ENCODE assay signal across 13 cellular contexts in genomic region chr9:134800791-134801339, GRCh38.
DNase-seq lines count a peak whose midpoint lies in the region; ATAC-seq and TF ChIP-seq lines count a peak whose summit lies in the region.
"Had no signal": no experiment of that assay in that cellular context is flagged by ENCODE, and none has a peak within 500 bp of the region (broad histone marks: within the 10 kb centered on the region; RNA-seq: fewer than 3 reads in every experiment).

No MANE protein-coding gene starts in this region.

- H2BK120ac ChIP-seq in trophoblast cell (ENCODE audit: insufficient read depth, low read length, poor library complexity) = no peak overlapping the region

- no peak overlapping the region for H3K18ac ChIP-seq in trophoblast cell (ENCODE audit: low read length)

- no peak for TF ChIP-seq CTCF in BE2C (IDR thresholded peaks at IDR 0.05; ENCODE audit: low read depth, low read length)
- no peak for TF ChIP-seq CTCF in WERI-Rb-1 (IDR thresholded peaks at IDR 0.05; ENCODE audit: low read depth, low read length)
- TF ChIP-seq CTCF in heart left ventricle (IDR thresholded peaks at IDR 0.05) = no peak
- no peak for TF ChIP-seq CTCF in suprapubic skin (IDR thresholded peaks at IDR 0.05)

- no peak overlapping the region for H2BK12ac ChIP-seq in trophoblast cell (ENCODE audit: low read length)

- H3K4ac ChIP-seq in trophoblast cell (ENCODE audit: low read depth, low read length) = no peak overlapping the region

- H3K79me1 ChIP-seq in trophoblast cell (ENCODE audit: low read length) = no peaks in the 10 kb centered on the region

- H4K12ac ChIP-seq in trophoblast cell (ENCODE audit: low read depth, low read length) = no peak overlapping the region

- peak; percentile 74 to 88 (median 76) for ATAC-seq in heart left ventricle
- ATAC-seq in GM21390 (IDR thresholded peaks at IDR 0.05; ENCODE audit: unreplicated experiment) = no peak
- ATAC-seq in GM18519 (IDR thresholded peaks at IDR 0.05; ENCODE audit: low FRiP score, unreplicated experiment) = no peak
- ATAC-seq: lower lobe of right lung, T-cell had no signal

- H3K36me3 ChIP-seq in BE2C (no peaks in the 10 kb centered on the region), WERI-Rb-1 (no peaks in the 10 kb centered on the region), heart left ventricle (peaks cover 0 to 80% (median 10%) of the 10 kb centered on the region in 9 donors), trophoblast cell (ENCODE audit: control insufficient read depth in 1 of 2, insufficient read depth in 2 of 2, low read length in 2 of 2) (peaks cover 86 to 88% of the 10 kb centered on the region in 2 experiments), suprapubic skin (peaks cover 23% of the 10 kb centered on the region)

- no peak overlapping the region for H4K91ac ChIP-seq in trophoblast cell (ENCODE audit: low read depth, low read length)

- H4K8ac ChIP-seq in trophoblast cell (ENCODE audit: low read depth, low read length) = no peak overlapping the region

- H3K14ac ChIP-seq in trophoblast cell (ENCODE audit: low read length) = no peak overlapping the region

- no peak overlapping the region for H2AFZ ChIP-seq in trophoblast cell (ENCODE audit: insufficient read depth, low read length, poor library complexity)

- H3K27ac ChIP-seq in WERI-Rb-1 (peak overlapping the region; percentile 88), heart left ventricle (peak overlapping the region in 7 of 12 donors; percentile 4 to 58 (median 37)), trophoblast cell (ENCODE audit: low read depth, low read length) (no peak overlapping the region), suprapubic skin (no peak overlapping the region)
- H3K27ac ChIP-seq: BLaER1 treated with 17β-estradiol and CSF1 and Interleukin-3, amounts not matched to agents 10 nM and 100 nM; lower lobe of right lung had no signal

- no peak overlapping the region for H3K4me2 ChIP-seq in trophoblast cell (ENCODE audit: low read length)

- TF ChIP-seq EP300 in suprapubic skin (IDR thresholded peaks at IDR 0.05) = no peak

- no peak overlapping the region for H3K23ac ChIP-seq in trophoblast cell (ENCODE audit: low read length)

- H3K27me3 ChIP-seq in BE2C (no peaks in the 10 kb centered on the region), WERI-Rb-1 (ENCODE audit: insufficient read depth, low read depth, severe bottlenecking) (no peaks in the 10 kb centered on the region), heart left ventricle (no peaks in the 10 kb centered on the region), trophoblast cell (ENCODE audit: insufficient read depth, low read length) (no peaks in the 10 kb centered on the region), suprapubic skin (no peaks in the 10 kb centered on the region)

- WGBS in heart left ventricle, 4 donors = 50 to 62% (median 59%) methylated on average over 25 of the region's 25 CpGs
- no CpG with 5 or more reads among the region's 25 CpGs for WGBS in trophoblast cell (ENCODE audit: extremely low coverage, insufficient coverage, insufficient read length)
- WGBS in suprapubic skin = 78% methylated on average over 25 of the region's 25 CpGs

- no peaks in the 10 kb centered on the region for H3K79me2 ChIP-seq in trophoblast cell (ENCODE audit: control insufficient read depth, insufficient read depth, low read length, poor library complexity)

- peaks cover 6% of the 10 kb centered on the region for H3K4me1 ChIP-seq in BE2C
- peaks cover 0 to 8% (median 0%) of the 10 kb centered on the region in 12 donors for H3K4me1 ChIP-seq in heart left ventricle
- H3K4me1 ChIP-seq in trophoblast cell (ENCODE audit: control insufficient read depth in 1 of 2, insufficient read depth in 2 of 2, low read length in 2 of 2) = no peaks in the 10 kb centered on the region
- no peaks in the 10 kb centered on the region for H3K4me1 ChIP-seq in suprapubic skin
- H3K4me1 ChIP-seq: lower lobe of right lung had no signal

- no peak overlapping the region for H2AK5ac ChIP-seq in trophoblast cell (ENCODE audit: low read length)

- H3K4me3 ChIP-seq in BE2C (ENCODE audit: low read depth, low read length) (no peak overlapping the region), WERI-Rb-1 (ENCODE audit: low read depth, low read length) (no peak overlapping the region), heart left ventricle (no peak overlapping the region), trophoblast cell (ENCODE audit: low read depth, low read length) (no peak overlapping the region), suprapubic skin (no peak overlapping the region)
- H3K4me3 ChIP-seq: BLaER1 treated with 17β-estradiol and CSF1 and Interleukin-3, amounts not matched to agents 10 nM and 100 nM; lower lobe of right lung had no signal

- no peak for TF ChIP-seq POLR2A in heart left ventricle (IDR thresholded peaks at IDR 0.05)
- no peak for TF ChIP-seq POLR2A in suprapubic skin (IDR thresholded peaks at IDR 0.05)

- no peak overlapping the region for H3K9ac ChIP-seq in trophoblast cell (ENCODE audit: low read length)
- H3K9ac ChIP-seq: BLaER1 treated with 17β-estradiol and CSF1 and Interleukin-3, amounts not matched to agents 10 nM and 100 nM had no signal

- H2BK5ac ChIP-seq in trophoblast cell (ENCODE audit: low read depth, low read length, poor library complexity) = no peak overlapping the region

- peak; percentile 30 for DNase-seq in BE2C
- peak; percentile 82 for DNase-seq in WERI-Rb-1
- peak in 4 of 5 donors; percentile 50 to 80 (median 66) for DNase-seq in heart left ventricle
- DNase-seq in trophoblast cell = peak; percentile 76 to 89
- no peak for DNase-seq in suprapubic skin (ENCODE audit: low spot score in 2 of 2)
- no peak for DNase-seq in NAMALWA (ENCODE audit: low spot score)
- DNase-seq: activated naive CD4-positive, alpha-beta T cell treated with anti-CD3 and anti-CD28 coated beads for 36 hours; lower lobe of right lung; stimulated activated CD4-positive, alpha-beta T cell treated with anti-CD3 and anti-CD28 coated beads, Interleukin-4, amount 100 ng/mL, for 4 hours; T-cell had no signal

- H3K9me3 ChIP-seq in BE2C (no peaks in the 10 kb centered on the region), WERI-Rb-1 (ENCODE audit: severe bottlenecking) (no peaks in the 10 kb centered on the region), heart left ventricle (no peaks in the 10 kb centered on the region), trophoblast cell (ENCODE audit: insufficient read depth, low read depth, low read length) (peaks cover 3% of the 10 kb centered on the region), suprapubic skin (no peaks in the 10 kb centered on the region)
- H3K9me3 ChIP-seq: BLaER1 treated with 17β-estradiol and CSF1 and Interleukin-3, amounts not matched to agents 10 nM and 100 nM; lower lobe of right lung had no signal

- intact Hi-C loops in heart left ventricle (cut with DNase I) = no loop called here

Comparison
In these comparisons a context has a peak if more than half of its experiments do, and no peak if none do; other contexts are left out.
1. DNase-seq: peak in BE2C (single experiment), WERI-Rb-1 (single experiment), heart left ventricle (4 of 5) and trophoblast cell (2 of 2); none in suprapubic skin (0 of 2) and NAMALWA (single experiment).
2. H3K27ac ChIP-seq: peak in WERI-Rb-1 (single experiment) and heart left ventricle (7 of 12); none in trophoblast cell (single experiment) and suprapubic skin (single experiment).
3. ATAC-seq: peak in heart left ventricle (4 of 4); none in GM21390 (single experiment) and GM18519 (single experiment).